30 cellular contexts compared by ENCODE assay signal in genomic region chr7:29754874-29755490, GRCh38. TPM values are rescaled to one million over a fixed set of nuclear protein-coding genes. Genes with fewer than 3 reads are reported as not detected.
"Had no signal": no experiment of that assay in that cellular context is flagged by ENCODE, and none has a peak within 500 bp of the region (broad histone marks: within the 10 kb centered on the region; RNA-seq: fewer than 3 reads in every experiment).

No MANE protein-coding gene starts in this region.

- H3K27ac ChIP-seq: adrenal gland, brain microvascular endothelial cell, esophagus squamous epithelium, gastroesophageal sphincter, VCaP had no signal

- DNase-seq: activated CD4-positive, alpha-beta memory T cell treated with anti-CD3 and anti-CD28 coated beads for 36 hours; activated CD4-positive, alpha-beta T cell treated with anti-CD3 and anti-CD28 coated beads for 1 hour; activated CD4-positive, alpha-beta T cell treated with anti-CD3 and anti-CD28 coated beads for 4 hours; activated CD4-positive, alpha-beta T cell treated with anti-CD3 and anti-CD28 coated beads, Interleukin-2, amount 50 U/mL, for 1 hour; activated CD8-positive, alpha-beta memory T cell treated with anti-CD3 and anti-CD28 coated beads, Interleukin-2, amount 10 ng/mL, durations not matched to agents 7 days and 5 days; activated CD8-positive, alpha-beta memory T cell treated with anti-CD3 and anti-CD28 coated beads, Interleukin-2, amount 50 U/mL, for 4 hours; activated CD8-positive, alpha-beta T cell treated with anti-CD3 and anti-CD28 coated beads, Interleukin-2, amount 10 ng/mL, durations not matched to agents 7 days and 5 days; activated effector memory CD4-positive, alpha-beta T cell treated with anti-CD3 and anti-CD28 coated beads, Interleukin-2, amount 50 U/mL, for 16 hours; activated naive CD4-positive, alpha-beta T cell treated with anti-CD3 and anti-CD28 coated beads for 36 hours; activated naive CD8-positive, alpha-beta T cell treated with anti-CD3 and anti-CD28 coated beads for 36 hours; activated naive CD8-positive, alpha-beta T cell treated with anti-CD3 and anti-CD28 coated beads, Interleukin-2, amount 50 U/mL, for 24 hours; activated T-cell treated with anti-CD3 and anti-CD28 coated beads, Interleukin-2, amount 50 U/mL, for 1 hour; activated T-cell treated with anti-CD3 and anti-CD28 coated beads, Interleukin-2, amount 50 U/mL, for 48 hours; adrenal gland; amygdala; aorta; brain microvascular endothelial cell; cortex of kidney; dermis blood vessel endothelial cell; effector CD8-positive, alpha-beta T cell; esophagus squamous epithelium; foreskin melanocyte; T-helper 2 cell had no signal

RNA-seq across cellular contexts. Expression of gene WIPF3, which starts 51.3 kb away (rescaled TPM):
- total RNA-seq: activated CD4-positive, alpha-beta memory T cell treated with anti-CD3 and anti-CD28 coated beads for 36 hours; activated CD8-positive, alpha-beta memory T cell treated with anti-CD3 and anti-CD28 coated beads for 36 hours; activated CD8-positive, alpha-beta memory T cell treated with anti-CD3 and anti-CD28 coated beads, Interleukin-2, amount 10 ng/mL, durations not matched to agents 7 days and 5 days; activated CD8-positive, alpha-beta T cell treated with anti-CD3 and anti-CD28 coated beads, Interleukin-2, amount 10 ng/mL, durations not matched to agents 7 days and 5 days; activated naive CD4-positive, alpha-beta T cell treated with anti-CD3 and anti-CD28 coated beads for 36 hours; activated naive CD8-positive, alpha-beta T cell treated with anti-CD3 and anti-CD28 coated beads for 36 hours; activated T-helper 1 cell treated with anti-CD3 and anti-CD28 coated beads, Interleukin-12 subunit alpha, Interleukin-12 subunit beta, Interleukin-2, Interleukin-4 antibody, amounts not matched to agents 30 ng/mL and 10 ng/mL and 1 ng/mL, durations not matched to agents 14 hours and 24 hours and 36 hours; activated T-helper 2 cell treated with anti-CD3 and anti-CD28 coated beads, Interferon-gamma antibody, Interleukin-2, Interleukin-4, amounts not matched to agents 10 μg/mL and 5 μg/mL and 100 μg/mL, durations not matched to agents 14 hours and 24 hours and 36 hours; glomerular endothelial cell; T-helper 1 cell treated with Interleukin-12 subunit alpha and Interleukin-12 subunit beta and Interleukin-4 antibody, amounts not matched to agents 30 ng/mL and 1 ng/mL, for 36 hours had no signal
